ENCODE assay signal across 18 cellular contexts in genomic region chr2:205539603-205540002, GRCh38.
DNase-seq lines count a peak whose midpoint lies in the region; ATAC-seq, FAIRE-seq and TF ChIP-seq lines count a peak whose summit lies in the region.
"Had no signal": no experiment of that assay in that cellular context is flagged by ENCODE, and none has a peak within 500 bp of the region (broad histone marks: within the 10 kb centered on the region; RNA-seq: fewer than 3 reads in every experiment).

No MANE protein-coding gene starts in this region.

- TF ChIP-seq CTCF in GM23338 (conservative IDR thresholded peaks at IDR 0.05; ENCODE audit: low read depth in 2 of 2) = peak; percentile 17 to 26; a peak in 2 of 4 replicates
- TF ChIP-seq CTCF in keratinocyte (optimal IDR thresholded peaks at IDR 0.05 in 1 of 3, IDR thresholded peaks at IDR 0.05 in 1 of 3, conservative IDR thresholded peaks at IDR 0.05 in 1 of 3; ENCODE audit: extremely low read depth in 1 of 3, insufficient read depth in 2 of 3, low read length in 3 of 3) = peak; percentile 17 to 42 (median 38)
- no peak for TF ChIP-seq CTCF in mesothelial cell of epicardium (IDR thresholded peaks at IDR 0.05; ENCODE audit: unreplicated experiment)
- TF ChIP-seq CTCF in neural progenitor cell (IDR thresholded peaks at IDR 0.05) = no peak

- dilution Hi-C loops in keratinocyte (cut with MboI; ENCODE audit: extremely low pct_ligation_motif_present, low sequenced_read_pairs) = no loop called here

- H3K27ac Mint-ChIP-seq in GM23338 (peak overlapping the region; percentile 18; the same call in 1 of the 2 replicates), mesothelial cell of epicardium (no peak overlapping the region), neural progenitor cell (no peak overlapping the region)
- H3K27ac Mint-ChIP-seq: activated CD4-positive, alpha-beta T cell treated with anti-CD3 and anti-CD28 coated beads, Interleukin-2, amount 10 ng/mL, durations not matched to agents 7 days and 5 days; B cell had no signal

- DNase-seq in GM23338 (ENCODE audit: low spot score) (no peak), RKO (ENCODE audit: low spot score) (peak; percentile 26), keratinocyte (ENCODE audit: low read depth, low spot score) (no peak), mesothelial cell of epicardium (ENCODE audit: low spot score in 2 of 2, unreplicated experiment in 2 of 2) (no peak), neural progenitor cell (ENCODE audit: low spot score) (no peak), MV-4-11 (lab: John Stamatoyannopoulos, UW) (no peak), NCI-H345 (lab: John Stamatoyannopoulos, UW) (no peak)
- DNase-seq: activated CD4-positive, alpha-beta T cell treated with anti-CD3 and anti-CD28 coated beads, Interleukin-2, amount 10 ng/mL, durations not matched to agents 7 days and 5 days; activated T-cell treated with anti-CD3 and anti-CD28 coated beads, Interleukin-2, amount 50 U/mL, for 48 hours; head of caudate nucleus; substantia nigra; T-helper 2 cell had no signal

- H3K9me3 ChIP-seq in BLaER1 treated with 17β-estradiol and CSF1 and Interleukin-3, amounts not matched to agents 10 nM and 100 nM (replicated peaks in 1 of 11) = no peaks in the 10 kb centered on the region
- H3K9me3 ChIP-seq in keratinocyte (ENCODE audit: control insufficient read depth, low read depth, low read length) = no peaks in the 10 kb centered on the region
- H3K9me3 ChIP-seq in neural progenitor cell (ENCODE audit: low read depth) = no peaks in the 10 kb centered on the region
- H3K9me3 ChIP-seq: prostate gland had no signal

- H3K4me1 Mint-ChIP-seq in GM23338 = peaks cover 2% of the 10 kb centered on the region; the same call in 1 of the 3 replicates
- peaks cover 15% of the 10 kb centered on the region for H3K4me1 Mint-ChIP-seq in mesothelial cell of epicardium
- peaks cover 5% of the 10 kb centered on the region for H3K4me1 Mint-ChIP-seq in neural progenitor cell
- H3K4me1 Mint-ChIP-seq: central memory CD8-positive, alpha-beta T cell had no signal

- peak overlapping the region in 2 of 11 experiments; percentile 38 to 47; a peak in 4 of 22 replicates for H3K9ac ChIP-seq in BLaER1 treated with 17β-estradiol and CSF1 and Interleukin-3, amounts not matched to agents 10 nM and 100 nM
- H3K9ac ChIP-seq in keratinocyte (ENCODE audit: control insufficient read depth, extremely low read depth, insufficient read depth, low read length) (no peak overlapping the region), neural progenitor cell (no peak overlapping the region)

- H3K4me3 ChIP-seq in BLaER1 treated with 17β-estradiol and CSF1 and Interleukin-3, amounts not matched to agents 10 nM and 100 nM = no peak overlapping the region
- H3K4me3 ChIP-seq in GM23338 (no peak overlapping the region), keratinocyte (ENCODE audit: control insufficient read depth in 2 of 3, extremely low read depth in 1 of 3, insufficient read depth in 2 of 3, low read depth in 1 of 3, low read length in 3 of 3) (no peak overlapping the region), neural progenitor cell (no peak overlapping the region)
- H3K4me3 ChIP-seq: prostate gland had no signal

- H3K36me3 Mint-ChIP-seq in GM23338 (ENCODE audit: low read depth) = no peaks in the 10 kb centered on the region
- H3K36me3 Mint-ChIP-seq in mesothelial cell of epicardium = no peaks in the 10 kb centered on the region
- no peaks in the 10 kb centered on the region for H3K36me3 Mint-ChIP-seq in neural progenitor cell

- no peaks in the 10 kb centered on the region for H3K27me3 ChIP-seq in BLaER1 treated with 17β-estradiol and CSF1 and Interleukin-3, amounts not matched to agents 10 nM and 100 nM
- H3K27me3 ChIP-seq in GM23338 (ENCODE audit: insufficient read depth) = no peaks in the 10 kb centered on the region
- H3K27me3 ChIP-seq in keratinocyte (ENCODE audit: control insufficient read depth, extremely low read depth, insufficient read depth, low read length) = no peaks in the 10 kb centered on the region
- H3K27me3 ChIP-seq in neural progenitor cell = no peaks in the 10 kb centered on the region

- H3K27me3 Mint-ChIP-seq in GM23338 (ENCODE audit: insufficient read depth, low read depth, poor library complexity) (no peaks in the 10 kb centered on the region), mesothelial cell of epicardium (ENCODE audit: low read depth) (no peaks in the 10 kb centered on the region), neural progenitor cell (ENCODE audit: insufficient read depth, low read depth) (no peaks in the 10 kb centered on the region)
- H3K27me3 Mint-ChIP-seq: activated CD4-positive, alpha-beta T cell treated with anti-CD3 and anti-CD28 coated beads, Interleukin-2, amount 10 ng/mL, durations not matched to agents 7 days and 5 days had no signal

- H3K9me1 ChIP-seq in keratinocyte (ENCODE audit: control insufficient read depth, extremely low read depth, insufficient read depth, low read length) = no peaks in the 10 kb centered on the region

- H4K20me1 ChIP-seq in BLaER1 treated with 17β-estradiol and CSF1 and Interleukin-3, amounts not matched to agents 10 nM and 100 nM = no peaks in the 10 kb centered on the region
- no peaks in the 10 kb centered on the region for H4K20me1 ChIP-seq in GM23338 (replicated peaks; ENCODE audit: insufficient read depth)
- H4K20me1 ChIP-seq in keratinocyte (ENCODE audit: control insufficient read depth, extremely low read depth, insufficient read depth, low read length) = no peaks in the 10 kb centered on the region
- H4K20me1 ChIP-seq in neural progenitor cell (ENCODE audit: low read depth) = no peaks in the 10 kb centered on the region

- H2AFZ ChIP-seq in GM23338 (no peak overlapping the region), keratinocyte (ENCODE audit: control insufficient read depth, low read length) (no peak overlapping the region), neural progenitor cell (replicated peaks) (no peak overlapping the region)

- peaks cover 8 to 38% (median 29%) of the 10 kb centered on the region in 10 experiments; a peak in 18 of 20 replicates for H3K4me1 ChIP-seq in BLaER1 treated with 17β-estradiol and CSF1 and Interleukin-3, amounts not matched to agents 10 nM and 100 nM
- H3K4me1 ChIP-seq in GM23338 (ENCODE audit: insufficient read depth) (peaks cover 3% of the 10 kb centered on the region; the same call in 1 of the 2 replicates), keratinocyte (ENCODE audit: control insufficient read depth, extremely low read depth, insufficient read depth, low read length) (no peaks in the 10 kb centered on the region), neural progenitor cell (no peaks in the 10 kb centered on the region)
- H3K4me1 ChIP-seq: prostate gland had no signal

- no peaks in the 10 kb centered on the region for H3K9me3 Mint-ChIP-seq in GM23338
- no peaks in the 10 kb centered on the region for H3K9me3 Mint-ChIP-seq in mesothelial cell of epicardium
- no peaks in the 10 kb centered on the region for H3K9me3 Mint-ChIP-seq in neural progenitor cell
- H3K9me3 Mint-ChIP-seq: activated CD4-positive, alpha-beta T cell treated with anti-CD3 and anti-CD28 coated beads, Interleukin-2, amount 10 ng/mL, durations not matched to agents 7 days and 5 days; central memory CD8-positive, alpha-beta T cell had no signal

- peak overlapping the region in 7 of 11 experiments; percentile 23 to 68 (median 47); a peak in 12 of 22 replicates for H3K27ac ChIP-seq in BLaER1 treated with 17β-estradiol and CSF1 and Interleukin-3, amounts not matched to agents 10 nM and 100 nM
- H3K27ac ChIP-seq in GM23338 (ENCODE audit: low read depth) = no peak overlapping the region
- no peak overlapping the region for H3K27ac ChIP-seq in keratinocyte (ENCODE audit: control insufficient read depth, insufficient read depth, low read length)
- no peak overlapping the region for H3K27ac ChIP-seq in neural progenitor cell
- H3K27ac ChIP-seq: epithelial cell of prostate, prostate gland, RWPE1 had no signal

- H3K79me2 ChIP-seq in GM23338 (replicated peaks; ENCODE audit: insufficient read depth) (no peaks in the 10 kb centered on the region), keratinocyte (ENCODE audit: control insufficient read depth, insufficient read depth, low read length) (no peaks in the 10 kb centered on the region), neural progenitor cell (ENCODE audit: low read depth) (no peaks in the 10 kb centered on the region)

- peak overlapping the region in 9 of 11 experiments; percentile 31 to 75 (median 60); a peak in 17 of 22 replicates for H3K4me2 ChIP-seq in BLaER1 treated with 17β-estradiol and CSF1 and Interleukin-3, amounts not matched to agents 10 nM and 100 nM
- no peak overlapping the region for H3K4me2 ChIP-seq in GM23338
- H3K4me2 ChIP-seq in keratinocyte (ENCODE audit: control insufficient read depth, extremely low read depth, insufficient read depth, low read depth, low read length) = no peak overlapping the region
- no peak overlapping the region for H3K4me2 ChIP-seq in neural progenitor cell

- FAIRE-seq in keratinocyte (lab: Jason Lieb, UNC) = no peak

- no peaks in the 10 kb centered on the region for H3K9me2 ChIP-seq in GM23338 (ENCODE audit: insufficient read depth)

- H3K4me3 Mint-ChIP-seq in GM23338 (no peak overlapping the region), mesothelial cell of epicardium (no peak overlapping the region), neural progenitor cell (no peak overlapping the region)
- H3K4me3 Mint-ChIP-seq: activated CD4-positive, alpha-beta T cell treated with anti-CD3 and anti-CD28 coated beads, Interleukin-2, amount 10 ng/mL, durations not matched to agents 7 days and 5 days; central memory CD8-positive, alpha-beta T cell had no signal

- peak; percentile 46; the same call in 1 of the 3 replicates for ATAC-seq in GM23338

- H3K36me3 ChIP-seq in BLaER1 treated with 17β-estradiol and CSF1 and Interleukin-3, amounts not matched to agents 10 nM and 100 nM = no peaks in the 10 kb centered on the region
- H3K36me3 ChIP-seq in GM23338 (ENCODE audit: insufficient read depth) (no peaks in the 10 kb centered on the region), keratinocyte (ENCODE audit: control insufficient read depth in 2 of 2, extremely low read depth in 1 of 2, insufficient read depth in 2 of 2, low read length in 2 of 2) (no peaks in the 10 kb centered on the region), neural progenitor cell (no peaks in the 10 kb centered on the region)
- H3K36me3 ChIP-seq: prostate gland had no signal

- H3F3A ChIP-seq in GM23338 (replicated peaks; ENCODE audit: low read depth) (no peaks in the 10 kb centered on the region), neural progenitor cell (ENCODE audit: low read depth) (no peaks in the 10 kb centered on the region)

TF ChIP-seq in GM23338, 12 proteins besides CTCF, POLR2A, EP300 and RAD21 (continues in another document):
- TF ChIP-seq NANOG (IDR thresholded peaks at IDR 0.05; ENCODE audit: borderline replicate concordance) = no peak

Comparison
In these comparisons a context has a peak if more than half of its experiments do, and no peak if none do; other contexts are left out.
1. H3K27ac ChIP-seq: peak in BLaER1 treated with 17β-estradiol and CSF1 and Interleukin-3, amounts not matched to agents 10 nM and 100 nM (7 of 11); none in GM23338 (single experiment), keratinocyte (single experiment) and neural progenitor cell (single experiment).
2. H3K4me2 ChIP-seq: peak in BLaER1 treated with 17β-estradiol and CSF1 and Interleukin-3, amounts not matched to agents 10 nM and 100 nM (9 of 11); none in GM23338 (single experiment), keratinocyte (single experiment) and neural progenitor cell (single experiment).
3. CTCF ChIP-seq: peak in GM23338 (2 of 2) and keratinocyte (3 of 3); none in mesothelial cell of epicardium (single experiment) and neural progenitor cell (single experiment).